Comparison of ENCODE assay signal across 12 cellular contexts in genomic region chr2:207252979-207253640, GRCh38.
DNase-seq lines count a peak whose midpoint lies in the region; ATAC-seq lines count a peak whose summit lies in the region.
"Had no signal": no experiment of that assay in that cellular context is flagged by ENCODE, and none has a peak within 500 bp of the region (broad histone marks: within the 10 kb centered on the region; RNA-seq: fewer than 3 reads in every experiment).

No MANE protein-coding gene starts in this region.

- peaks cover 72% of the 10 kb centered on the region for H3K4me1 Mint-ChIP-seq in activated T-helper 2 cell treated with anti-CD3 and anti-CD28 coated beads, Interferon-gamma antibody, Interleukin-2, Interleukin-4, amounts not matched to agents 10 μg/mL and 5 μg/mL and 100 μg/mL, durations not matched to agents 14 hours and 24 hours and 36 hours (ENCODE audit: low read depth)
- H3K4me1 Mint-ChIP-seq: natural killer cell had no signal

- H3K4me2 ChIP-seq in mesendoderm (ENCODE audit: low read length) = no peak overlapping the region

- H3K4me1 ChIP-seq in mesendoderm (ENCODE audit: control insufficient read depth, low read depth, low read length) = peaks cover 9% of the 10 kb centered on the region

- no peaks in the 10 kb centered on the region for H3K27me3 ChIP-seq in mesendoderm (ENCODE audit: insufficient read depth, low read length, poor library complexity)

- H4K8ac ChIP-seq in mesendoderm (ENCODE audit: low read depth, low read length) = no peak overlapping the region

- no peak overlapping the region for H2BK15ac ChIP-seq in mesendoderm (replicated peaks; ENCODE audit: low read depth)

- peak overlapping the region; percentile 89 for H3K27ac Mint-ChIP-seq in activated T-helper 2 cell treated with anti-CD3 and anti-CD28 coated beads, Interferon-gamma antibody, Interleukin-2, Interleukin-4, amounts not matched to agents 10 μg/mL and 5 μg/mL and 100 μg/mL, durations not matched to agents 14 hours and 24 hours and 36 hours
- H3K27ac Mint-ChIP-seq: natural killer cell; stimulated activated naive B cell treated with anti-CD40 and anti-IgM and Interleukin-4, amounts not matched to agents 10 μg/mL and 1 μg/mL and 100 μg/mL, for 72 hours had no signal

- H3K56ac ChIP-seq in mesendoderm (ENCODE audit: low read length) = no peak overlapping the region

- no peak overlapping the region for H3K4ac ChIP-seq in mesendoderm (ENCODE audit: low read depth, low read length)

- WGBS in mesendoderm (ENCODE audit: extremely low coverage, insufficient coverage, low lambda C conversion rate) = no CpG with 5 or more reads among the region's 4 CpGs

- H3K27me3 Mint-ChIP-seq in activated T-helper 2 cell treated with anti-CD3 and anti-CD28 coated beads, Interferon-gamma antibody, Interleukin-2, Interleukin-4, amounts not matched to agents 10 μg/mL and 5 μg/mL and 100 μg/mL, durations not matched to agents 14 hours and 24 hours and 36 hours (ENCODE audit: low read depth) = no peaks in the 10 kb centered on the region
- H3K27me3 Mint-ChIP-seq: stimulated activated naive B cell treated with anti-CD40 and anti-IgM and Interleukin-4, amounts not matched to agents 10 μg/mL and 1 μg/mL and 100 μg/mL, for 72 hours had no signal

- H3K36me3 Mint-ChIP-seq in activated T-helper 2 cell treated with anti-CD3 and anti-CD28 coated beads, Interferon-gamma antibody, Interleukin-2, Interleukin-4, amounts not matched to agents 10 μg/mL and 5 μg/mL and 100 μg/mL, durations not matched to agents 14 hours and 24 hours and 36 hours (ENCODE audit: low read depth) = peaks cover 3% of the 10 kb centered on the region
- H3K36me3 Mint-ChIP-seq: natural killer cell; stimulated activated naive B cell treated with anti-CD40 and anti-IgM and Interleukin-4, amounts not matched to agents 10 μg/mL and 1 μg/mL and 100 μg/mL, for 72 hours had no signal

- H3K27ac ChIP-seq in mesendoderm (ENCODE audit: low read depth, low read length) = no peak overlapping the region

- no peak overlapping the region for H3K23ac ChIP-seq in mesendoderm (ENCODE audit: low read length)

- no peaks in the 10 kb centered on the region for H3K79me2 ChIP-seq in mesendoderm (ENCODE audit: control insufficient read depth, insufficient read depth, low read length)

- H3K4me3 ChIP-seq in mesendoderm (ENCODE audit: low read length) = no peak overlapping the region

- intact Hi-C loops in activated T-helper 2 cell treated with anti-CD3 and anti-CD28 coated beads, Interferon-gamma antibody, Interleukin-2, Interleukin-4, amounts not matched to agents 10 μg/mL and 5 μg/mL and 100 μg/mL, durations not matched to agents 14 hours and 24 hours and 36 hours (cut with micrococcal nuclease) = loop anchor here (1.0 kb wide), 6 partner anchors 12 to 79 kb away; no protein-coding TSS in a partner anchor
- intact Hi-C loops in left colon (cut with DNase I, micrococcal nuclease) = no loop called here

- no peaks in the 10 kb centered on the region for H3K36me3 ChIP-seq in mesendoderm (ENCODE audit: control insufficient read depth, insufficient read depth, low read length)

- no peaks in the 10 kb centered on the region for H3K9me3 Mint-ChIP-seq in activated T-helper 2 cell treated with anti-CD3 and anti-CD28 coated beads, Interferon-gamma antibody, Interleukin-2, Interleukin-4, amounts not matched to agents 10 μg/mL and 5 μg/mL and 100 μg/mL, durations not matched to agents 14 hours and 24 hours and 36 hours
- H3K9me3 Mint-ChIP-seq: natural killer cell; stimulated activated naive B cell treated with anti-CD40 and anti-IgM and Interleukin-4, amounts not matched to agents 10 μg/mL and 1 μg/mL and 100 μg/mL, for 72 hours had no signal

- H4K5ac ChIP-seq in mesendoderm (ENCODE audit: low read length) = no peak overlapping the region

- H3K4me3 Mint-ChIP-seq in activated T-helper 2 cell treated with anti-CD3 and anti-CD28 coated beads, Interferon-gamma antibody, Interleukin-2, Interleukin-4, amounts not matched to agents 10 μg/mL and 5 μg/mL and 100 μg/mL, durations not matched to agents 14 hours and 24 hours and 36 hours (ENCODE audit: low read depth) = no peak overlapping the region
- H3K4me3 Mint-ChIP-seq: natural killer cell; stimulated activated naive B cell treated with anti-CD40 and anti-IgM and Interleukin-4, amounts not matched to agents 10 μg/mL and 1 μg/mL and 100 μg/mL, for 72 hours had no signal

- H3K79me1 ChIP-seq in mesendoderm (ENCODE audit: low read length) = no peaks in the 10 kb centered on the region

- ATAC-seq in GM19351 (IDR thresholded peaks at IDR 0.05; ENCODE audit: unreplicated experiment) = no peak
- no peak for ATAC-seq in GM21526 (IDR thresholded peaks at IDR 0.05; ENCODE audit: low FRiP score, unreplicated experiment)
- no peak for ATAC-seq in left colon
- ATAC-seq: natural killer cell; stimulated activated naive B cell treated with anti-CD40 and anti-IgM and Interleukin-4, amounts not matched to agents 10 μg/mL and 1 μg/mL and 100 μg/mL, for 72 hours had no signal

- no peak overlapping the region for H3K18ac ChIP-seq in mesendoderm (ENCODE audit: low read length)

- no peak overlapping the region for H3K9ac ChIP-seq in mesendoderm (ENCODE audit: low read length)

- no peak overlapping the region for H2BK5ac ChIP-seq in mesendoderm (ENCODE audit: low read length)

- H2BK120ac ChIP-seq in mesendoderm (ENCODE audit: low read depth, low read length) = no peak overlapping the region

- DNase-seq in DMS79 treated with DMSO at 0.1 percent for 48 hours (lab: John Stamatoyannopoulos, UW) (peak; percentile 62), NCI-H1436 (lab: John Stamatoyannopoulos, UW) (peak; percentile 94), mesendoderm (peak; percentile 90), left colon (no peak)
- no peak for DNase-seq in activated T-helper 2 cell treated with anti-CD3 and anti-CD28 coated beads, Interferon-gamma antibody, Interleukin-2, Interleukin-4, amounts not matched to agents 10 μg/mL and 5 μg/mL and 100 μg/mL, durations not matched to agents 14 hours and 24 hours and 36 hours (ENCODE audit: low spot score)
- DNase-seq in activated CD4-positive, alpha-beta T cell treated with anti-CD3 and anti-CD28 coated beads, Interleukin-2, amount 50 U/mL, for 48 hours = no peak
- DNase-seq: activated naive CD4-positive, alpha-beta T cell treated with anti-CD3 and anti-CD28 coated beads, Interleukin-2, amount 50 U/mL, for 16 hours; Kasumi-1; natural killer cell; stimulated activated naive B cell treated with anti-CD40 and anti-IgM and Interleukin-4, amounts not matched to agents 10 μg/mL and 1 μg/mL and 100 μg/mL, for 72 hours had no signal

- H2AK5ac ChIP-seq in mesendoderm (ENCODE audit: low read length) = no peak overlapping the region

Comparison
In these comparisons a context has a peak if more than half of its experiments do, and no peak if none do; other contexts are left out.
1. DNase-seq: peak in DMS79 treated with DMSO at 0.1 percent for 48 hours (single experiment), NCI-H1436 (single experiment) and mesendoderm (single experiment); none in activated T-helper 2 cell treated with anti-CD3 and anti-CD28 coated beads, Interferon-gamma antibody, Interleukin-2, Interleukin-4, amounts not matched to agents 10 μg/mL and 5 μg/mL and 100 μg/mL, durations not matched to agents 14 hours and 24 hours and 36 hours (single experiment), activated CD4-positive, alpha-beta T cell treated with anti-CD3 and anti-CD28 coated beads, Interleukin-2, amount 50 U/mL, for 48 hours (0 of 2) and left colon (0 of 2).